11 cellular contexts compared by ENCODE assay signal in the genomic region with DNA sequence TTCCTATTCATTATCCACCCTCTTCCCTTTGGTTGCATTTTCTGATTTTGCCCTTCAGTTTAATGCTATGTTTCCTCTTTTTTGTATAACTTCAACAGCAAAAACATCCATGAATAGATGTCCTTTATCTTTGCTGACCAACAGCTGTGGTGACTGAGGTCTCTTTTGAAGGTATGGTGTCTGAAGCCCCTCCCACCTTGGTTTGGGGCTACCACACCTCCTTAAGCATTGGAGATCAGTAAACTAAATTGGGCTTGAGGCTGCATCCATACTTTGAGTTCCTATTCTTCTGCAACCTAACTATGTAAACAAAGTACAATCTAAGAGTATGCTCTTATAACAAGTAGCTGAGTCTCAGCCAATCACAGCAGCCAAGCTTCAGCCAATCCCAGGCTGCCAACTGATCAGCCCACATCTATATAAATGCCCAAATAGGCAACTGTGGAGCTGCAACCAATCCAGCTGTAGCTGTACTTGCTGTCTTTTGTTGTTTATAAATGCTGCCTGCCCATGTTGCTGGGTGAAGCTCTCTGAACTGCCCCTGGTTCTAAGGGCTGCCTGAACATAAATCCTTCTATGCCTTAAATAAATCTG.
DNase-seq lines count a peak whose midpoint lies in the region; ATAC-seq and TF ChIP-seq lines count a peak whose summit lies in the region.
"Had no signal": no experiment of that assay in that cellular context is flagged by ENCODE, and none has a peak within 500 bp of the region (broad histone marks: within the 10 kb centered on the region; RNA-seq: fewer than 3 reads in every experiment).

No MANE protein-coding gene starts in this region.

- H3K4me1 ChIP-seq in DOHH2 (ENCODE audit: control insufficient read depth, low read length) (peaks cover 16% of the 10 kb centered on the region), GM23338 (ENCODE audit: insufficient read depth) (no peaks in the 10 kb centered on the region), spleen (peaks cover 0 to 29% (median 7%) of the 10 kb centered on the region in 6 donors)

- no peak overlapping the region for H2AFZ ChIP-seq in GM23338

- H3K4me1 Mint-ChIP-seq in GM23338: peaks cover 6% of the 10 kb centered on the region; the same call in 1 of the 3 replicates
- no peaks in the 10 kb centered on the region for H3K4me1 Mint-ChIP-seq in activated CD8-positive, alpha-beta memory T cell treated with anti-CD3 and anti-CD28 coated beads, Interleukin-2, amount 10 ng/mL, durations not matched to agents 7 days and 5 days

- H3K79me2 ChIP-seq in DOHH2 (ENCODE audit: control insufficient read depth, low read length) (no peaks in the 10 kb centered on the region), GM23338 (replicated peaks; ENCODE audit: insufficient read depth) (no peaks in the 10 kb centered on the region)

- no peak overlapping the region for H3K27ac Mint-ChIP-seq in GM23338
- H3K27ac Mint-ChIP-seq in activated CD8-positive, alpha-beta memory T cell treated with anti-CD3 and anti-CD28 coated beads, Interleukin-2, amount 10 ng/mL, durations not matched to agents 7 days and 5 days: no peak overlapping the region

- H3K27me3 ChIP-seq in DOHH2 (ENCODE audit: control insufficient read depth, low read length) (no peaks in the 10 kb centered on the region), GM23338 (ENCODE audit: insufficient read depth) (no peaks in the 10 kb centered on the region), spleen (replicated peaks in 1 of 7) (no peaks in the 10 kb centered on the region)

- H3K27ac ChIP-seq in DOHH2 (ENCODE audit: low read depth, low read length) (no peak overlapping the region), GM23338 (ENCODE audit: low read depth) (no peak overlapping the region; the same call in 1 of the 2 replicates), spleen (no peak overlapping the region)

- no peak overlapping the region for H3K4me3 ChIP-seq in DOHH2 (ENCODE audit: low read length)
- H3K4me3 ChIP-seq in GM23338: no peak overlapping the region
- no peak overlapping the region for H3K4me3 ChIP-seq in spleen
- H3K4me3 ChIP-seq: HAP-1 had no signal

- no peak overlapping the region for H3K4me3 Mint-ChIP-seq in GM23338
- H3K4me3 Mint-ChIP-seq in activated CD8-positive, alpha-beta memory T cell treated with anti-CD3 and anti-CD28 coated beads, Interleukin-2, amount 10 ng/mL, durations not matched to agents 7 days and 5 days: no peak overlapping the region

- CTCF ChIA-PET in activated CD8-positive, alpha-beta memory T cell treated with anti-CD3 and anti-CD28 coated beads, Interleukin-2, amount 10 ng/mL, durations not matched to agents 7 days and 5 days (lab: Charles Lee): interaction anchor here (1.1 to 11.8 kb wide), 4 partner anchors 16 to 227 kb away, joined by 3 to 246 read pairs (median 43); no protein-coding TSS in a partner anchor

- H3K36me3 ChIP-seq in DOHH2 (ENCODE audit: control insufficient read depth, low read length): no peaks in the 10 kb centered on the region
- no peaks in the 10 kb centered on the region for H3K36me3 ChIP-seq in GM23338 (ENCODE audit: insufficient read depth)
- H3K36me3 ChIP-seq in spleen: peaks cover 0 to 10% (median 0%) of the 10 kb centered on the region in 6 donors
- H3K36me3 ChIP-seq: HAP-1 had no signal

- ATAC-seq in GM23338 (peak; percentile 19), GM19023 (IDR thresholded peaks at IDR 0.05; ENCODE audit: unreplicated experiment) (no peak)
- ATAC-seq in activated CD8-positive, alpha-beta memory T cell treated with anti-CD3 and anti-CD28 coated beads, Interleukin-2, amount 10 ng/mL, durations not matched to agents 7 days and 5 days: no peak

- DNase-seq in GM23338 (ENCODE audit: low spot score) (no peak), OCI-M1 (lab: John Stamatoyannopoulos, UW) (peak; percentile 96), foreskin melanocyte (peak; percentile 40), spleen (no peak), anterior cingulate cortex (lab: John Stamatoyannopoulos, UW) (no peak)
- no peak for DNase-seq in activated CD8-positive, alpha-beta memory T cell treated with anti-CD3 and anti-CD28 coated beads, Interleukin-2, amount 10 ng/mL, durations not matched to agents 7 days and 5 days
- DNase-seq: NCI-H1092 treated with DMSO at 0.1 percent for 48 hours had no signal

- H3K4me2 ChIP-seq in DOHH2 (ENCODE audit: low read length): peak overlapping the region; percentile 22; the same call in 1 of the 2 replicates
- H3K4me2 ChIP-seq in GM23338: no peak overlapping the region

- H3K9me3 ChIP-seq in DOHH2 (ENCODE audit: control insufficient read depth, insufficient read depth, low read length) (no peaks in the 10 kb centered on the region), spleen (no peaks in the 10 kb centered on the region)
- H3K9me3 ChIP-seq: HAP-1 had no signal

- TF ChIP-seq POLR2A in spleen (IDR thresholded peaks at IDR 0.05): no peak

- H3K27me3 Mint-ChIP-seq in GM23338 (ENCODE audit: insufficient read depth, low read depth, poor library complexity): no peaks in the 10 kb centered on the region
- peaks cover 21% of the 10 kb centered on the region for H3K27me3 Mint-ChIP-seq in activated CD8-positive, alpha-beta memory T cell treated with anti-CD3 and anti-CD28 coated beads, Interleukin-2, amount 10 ng/mL, durations not matched to agents 7 days and 5 days
- H3K27me3 Mint-ChIP-seq: progenitor cell of endocrine pancreas had no signal

- peaks cover 10% of the 10 kb centered on the region for H3K36me3 Mint-ChIP-seq in GM23338 (ENCODE audit: low read depth)
- H3K36me3 Mint-ChIP-seq in activated CD8-positive, alpha-beta memory T cell treated with anti-CD3 and anti-CD28 coated beads, Interleukin-2, amount 10 ng/mL, durations not matched to agents 7 days and 5 days: no peaks in the 10 kb centered on the region

- TF ChIP-seq CTCF in DOHH2 (IDR thresholded peaks at IDR 0.05; ENCODE audit: low read depth, low read length, poor library complexity, severe bottlenecking): no peak
- TF ChIP-seq CTCF in GM23338 (conservative IDR thresholded peaks at IDR 0.05; ENCODE audit: low read depth in 2 of 2): no peak
- no peak for TF ChIP-seq CTCF in spleen (IDR thresholded peaks at IDR 0.05 in 8 of 11, conservative IDR thresholded peaks at IDR 0.05 in 3 of 11)

- H3K9me2 ChIP-seq in DOHH2 (replicated peaks; ENCODE audit: control insufficient read depth, low read length): no peaks in the 10 kb centered on the region
- H3K9me2 ChIP-seq in GM23338 (ENCODE audit: insufficient read depth): no peaks in the 10 kb centered on the region

- H3K9me3 Mint-ChIP-seq in GM23338: no peaks in the 10 kb centered on the region
- no peaks in the 10 kb centered on the region for H3K9me3 Mint-ChIP-seq in activated CD8-positive, alpha-beta memory T cell treated with anti-CD3 and anti-CD28 coated beads, Interleukin-2, amount 10 ng/mL, durations not matched to agents 7 days and 5 days (ENCODE audit: low read depth)

- no peaks in the 10 kb centered on the region for H4K20me1 ChIP-seq in DOHH2 (ENCODE audit: control insufficient read depth, insufficient read depth, low read depth, low read length)
- H4K20me1 ChIP-seq in GM23338 (replicated peaks; ENCODE audit: insufficient read depth): no peaks in the 10 kb centered on the region

- H3F3A ChIP-seq in DOHH2 (ENCODE audit: control insufficient read depth, insufficient read depth) (no peaks in the 10 kb centered on the region), GM23338 (replicated peaks; ENCODE audit: low read depth) (no peaks in the 10 kb centered on the region)

- intact Hi-C loops in spleen (cut with DNase I; ENCODE audit: low total_unique reads): loop anchor here (10.0 kb wide), 1 partner anchor 175 kb away; no protein-coding TSS in a partner anchor

TF ChIP-seq in GM23338, 12 proteins besides CTCF, POLR2A, EP300 and RAD21:
- TF ChIP-seq ETS1 (IDR thresholded peaks at IDR 0.05) (no peak), ZNF114 (CRISPR knock-in tag; IDR thresholded peaks at IDR 0.05) (no peak), JUNB (IDR thresholded peaks at IDR 0.05; ENCODE audit: unreplicated experiment) (no peak), EZH2 (IDR thresholded peaks at IDR 0.05; ENCODE audit: low read depth, unreplicated experiment) (no peak), NANOG (IDR thresholded peaks at IDR 0.05; ENCODE audit: borderline replicate concordance) (no peak)

Comparison
In these comparisons a context has a peak if more than half of its experiments do, and no peak if none do; other contexts are left out.
1. DNase-seq: peak in OCI-M1 (single experiment) and foreskin melanocyte (single experiment); none in GM23338 (single experiment), spleen (single experiment), activated CD8-positive, alpha-beta memory T cell treated with anti-CD3 and anti-CD28 coated beads, Interleukin-2, amount 10 ng/mL, durations not matched to agents 7 days and 5 days (single experiment) and anterior cingulate cortex (0 of 58).